1 cellular context compared by ENCODE assay signal in the genomic region with DNA sequence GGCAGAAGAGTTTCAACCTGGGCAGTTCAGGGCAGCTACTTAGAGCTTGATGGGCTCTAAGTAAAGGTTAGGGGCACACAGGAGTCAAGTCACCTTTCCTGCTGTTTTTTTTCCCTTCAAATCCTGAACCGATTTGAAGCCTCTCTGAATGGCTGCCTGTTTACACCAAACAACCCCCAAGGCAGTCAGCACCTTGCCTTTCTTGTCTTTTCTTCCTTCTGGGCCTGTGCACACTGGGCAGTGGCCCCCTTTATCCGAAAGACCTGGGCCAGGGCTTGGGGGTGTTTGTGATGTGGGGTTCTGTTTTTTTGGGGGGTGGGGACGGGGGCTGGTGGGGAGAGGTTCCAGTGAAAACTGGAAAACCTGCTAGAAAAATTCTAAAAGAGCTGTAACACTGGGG.
TF ChIP-seq lines count a peak whose summit lies in the region.

No MANE protein-coding gene starts in this region.

TF ChIP-seq in GM12878, 131 proteins besides CTCF, POLR2A, EP300 and RAD21:
- TF ChIP-seq HCFC1 (IDR thresholded peaks at IDR 0.05; ENCODE audit: low read length) (no peak), CREM (IDR thresholded peaks at IDR 0.05; ENCODE audit: low read depth) (no peak), MTA3 (IDR thresholded peaks at IDR 0.05; ENCODE audit: borderline replicate concordance, low read length) (no peak), IKZF1 (conservative IDR thresholded peaks at IDR 0.05) (no peak), FOXK2 (IDR thresholded peaks at IDR 0.05) (no peak)
